Comparison of ENCODE assay signal across 7 cellular contexts in genomic region chr21:10347675-10348074, GRCh38.
DNase-seq lines count a peak whose midpoint lies in the region; ATAC-seq and TF ChIP-seq lines count a peak whose summit lies in the region.
"Not testable (repeated sequence)": the region's sequence is repeated elsewhere in the genome, so short reads cannot be mapped to it uniquely, and the experiment has no call there.

No MANE protein-coding gene starts in this region.

- not testable (repeated sequence) for H3K27ac Mint-ChIP-seq in chondrocyte (ENCODE audit: unreplicated experiment); stimulated activated memory B cell treated with anti-CD40 and anti-IgM and Interleukin-4, amounts not matched to agents 10 μg/mL and 1 μg/mL and 100 μg/mL, for 72 hours

- not testable (repeated sequence) for TF ChIP-seq POLR2A in gastroesophageal sphincter (IDR thresholded peaks at IDR 0.05)

- H3K27ac ChIP-seq in gastroesophageal sphincter, lower lobe of right lung: not testable (repeated sequence)

- not testable (repeated sequence) for H3K4me1 Mint-ChIP-seq in chondrocyte (ENCODE audit: low read depth); stimulated activated memory B cell treated with anti-CD40 and anti-IgM and Interleukin-4, amounts not matched to agents 10 μg/mL and 1 μg/mL and 100 μg/mL, for 72 hours

- not testable (repeated sequence) for H3K4me3 Mint-ChIP-seq in chondrocyte (ENCODE audit: unreplicated experiment); stimulated activated memory B cell treated with anti-CD40 and anti-IgM and Interleukin-4, amounts not matched to agents 10 μg/mL and 1 μg/mL and 100 μg/mL, for 72 hours

- not testable (repeated sequence) for H3K27me3 ChIP-seq in BE2C; gastroesophageal sphincter; lower lobe of right lung (ENCODE audit: low read depth)

- H3K4me1 ChIP-seq in BE2C, gastroesophageal sphincter, lower lobe of right lung: not testable (repeated sequence)

- not testable (repeated sequence) for H3K4me3 ChIP-seq in BE2C (ENCODE audit: low read depth, low read length); gastroesophageal sphincter; lower lobe of right lung

- peak; percentile 15 for DNase-seq in BE2C
- DNase-seq in chondrocyte (ENCODE audit: low spot score), result peak; percentile 98
- DNase-seq in left ventricle myocardium superior, result peak; percentile 37
- DNase-seq in lower lobe of right lung, result peak; percentile 52
- DNase-seq in posterior vena cava (ENCODE audit: low spot score), result peak; percentile 84

- ATAC-seq in gastroesophageal sphincter (peak; percentile 10), lower lobe of right lung (peak; percentile 1 to 20)
- not testable (repeated sequence) for ATAC-seq in left ventricle myocardium superior
- peak; percentile 3 for ATAC-seq in stimulated activated memory B cell treated with anti-CD40 and anti-IgM and Interleukin-4, amounts not matched to agents 10 μg/mL and 1 μg/mL and 100 μg/mL, for 72 hours

- not testable (repeated sequence) for H3K36me3 ChIP-seq in BE2C, gastroesophageal sphincter, lower lobe of right lung

- peaks cover 53% of the 10 kb centered on the region for H3K9me3 Mint-ChIP-seq in chondrocyte (ENCODE audit: low read depth)
- peaks cover 22% of the 10 kb centered on the region for H3K9me3 Mint-ChIP-seq in stimulated activated memory B cell treated with anti-CD40 and anti-IgM and Interleukin-4, amounts not matched to agents 10 μg/mL and 1 μg/mL and 100 μg/mL, for 72 hours

- H3K27me3 Mint-ChIP-seq in chondrocyte (ENCODE audit: low read depth); stimulated activated memory B cell treated with anti-CD40 and anti-IgM and Interleukin-4, amounts not matched to agents 10 μg/mL and 1 μg/mL and 100 μg/mL, for 72 hours: not testable (repeated sequence)

- H3K9me3 ChIP-seq in BE2C, result not testable (repeated sequence)
- H3K9me3 ChIP-seq in gastroesophageal sphincter (peaks cover 0 to 58% (median 7%) of the 10 kb centered on the region in 3 donors), lower lobe of right lung (peaks cover 49% of the 10 kb centered on the region)

- 66% methylated on average over 7 of the region's 7 CpGs for WGBS in gastroesophageal sphincter (ENCODE audit: low coverage in 1 of 2), 2 donors

- not testable (repeated sequence) for TF ChIP-seq CTCF in BE2C (IDR thresholded peaks at IDR 0.05; ENCODE audit: low read depth, low read length); chondrocyte (IDR thresholded peaks at IDR 0.05); gastroesophageal sphincter (IDR thresholded peaks at IDR 0.05); lower lobe of right lung (IDR thresholded peaks at IDR 0.05)

- H3K36me3 Mint-ChIP-seq in chondrocyte (ENCODE audit: low read depth); stimulated activated memory B cell treated with anti-CD40 and anti-IgM and Interleukin-4, amounts not matched to agents 10 μg/mL and 1 μg/mL and 100 μg/mL, for 72 hours: not testable (repeated sequence)

- intact Hi-C loops in left ventricle myocardium superior (cut with micrococcal nuclease); lower lobe of right lung (cut with DNase I); posterior vena cava (cut with DNase I): not testable (repeated sequence)

- TF ChIP-seq EP300 in gastroesophageal sphincter (IDR thresholded peaks at IDR 0.05), result not testable (repeated sequence)

Comparison
In these comparisons a context has a peak if more than half of its experiments do, and no peak if none do; other contexts are left out.
1. DNase-seq: peak in every context shown above with its lines; median percentile 98 in chondrocyte; 84 in posterior vena cava; 52 in lower lobe of right lung; 37 in left ventricle myocardium superior; 15 in BE2C.